ENCODE assay signal across 23 cellular contexts in genomic region chr2:219965287-219965870, GRCh38.
A peak's percentile ranks its signal among the peaks of the same experiment; 100 is the strongest.
DNase-seq lines count a peak whose midpoint lies in the region; ATAC-seq and TF ChIP-seq lines count a peak whose summit lies in the region.
"Had no signal": no experiment of that assay in that cellular context is flagged by ENCODE, and none has a peak within 500 bp of the region (broad histone marks: within the 10 kb centered on the region; RNA-seq: fewer than 3 reads in every experiment).

No MANE protein-coding gene starts in this region.

- H3K36me3 ChIP-seq in adipocyte (ENCODE audit: control insufficient read depth, insufficient read depth, low read length, severe bottlenecking) (no peaks in the 10 kb centered on the region), body of pancreas (replicated peaks in 1 of 2; ENCODE audit: insufficient read depth in 1 of 2, low read depth in 2 of 2) (no peaks in the 10 kb centered on the region)
- H3K36me3 ChIP-seq: adrenal gland had no signal

- ATAC-seq in GM19324 (IDR thresholded peaks at IDR 0.05; ENCODE audit: low FRiP score, unreplicated experiment) (no peak), GM19351 (IDR thresholded peaks at IDR 0.05; ENCODE audit: unreplicated experiment) (no peak), body of pancreas (no peak)

- H3K27me3 ChIP-seq in adipocyte (replicated peaks; ENCODE audit: control insufficient read depth, insufficient read depth, low read length) (no peaks in the 10 kb centered on the region), body of pancreas (no peaks in the 10 kb centered on the region)
- H3K27me3 ChIP-seq: adrenal gland had no signal

- no peak for TF ChIP-seq CTCF in body of pancreas (IDR thresholded peaks at IDR 0.05)

- H3K4me1 ChIP-seq in adipocyte (ENCODE audit: control insufficient read depth, insufficient read depth, low read length) (peaks cover 7% of the 10 kb centered on the region), body of pancreas (no peaks in the 10 kb centered on the region)
- H3K4me1 ChIP-seq: adrenal gland had no signal

- H3K9me3 ChIP-seq in adipocyte (ENCODE audit: control insufficient read depth, low read length) (no peaks in the 10 kb centered on the region), body of pancreas (no peaks in the 10 kb centered on the region)
- H3K9me3 ChIP-seq: adrenal gland had no signal

- no peak overlapping the region for H3K9ac ChIP-seq in adipocyte (ENCODE audit: low read length)

- intact Hi-C loops in body of pancreas (cut with DNase I), result no loop called here

- 11 to 19% methylated on average over 3 of the region's 3 CpGs for WGBS in body of pancreas, 2 donors

- no peak for TF ChIP-seq POLR2A in body of pancreas (IDR thresholded peaks at IDR 0.05)

- peak; percentile 27 for DNase-seq in NOMO-1 treated with DMSO at 0.1 percent for 48 hours (lab: John Stamatoyannopoulos, UW; ENCODE audit: unreplicated experiment)
- no peak for DNase-seq in NOMO-1 treated with dmso at 0.1 percent for 144 hours (lab: John Stamatoyannopoulos, UW; ENCODE audit: unreplicated experiment)
- peak; percentile 56 for DNase-seq in adipocyte (ENCODE audit: low read depth)
- DNase-seq in iPS-NIHi11 (ENCODE audit: low spot score), result peak; percentile 61
- DNase-seq in body of pancreas, result no peak
- no peak for DNase-seq in amniotic stem cell (lab: John Stamatoyannopoulos, UW)
- DNase-seq: 8988T; activated CD4-positive, alpha-beta T cell treated with anti-CD3 and anti-CD28 coated beads, Interleukin-2, amount 50 U/mL, for 48 hours; activated CD4-positive, CD25-positive, alpha-beta regulatory T cell; adrenal gland; AML-193; DND-41; head of caudate nucleus; kidney; NCI-H2171; NCI-H524; stimulated activated CD4-positive, alpha-beta T cell treated with anti-CD3 and anti-CD28 coated beads, Interleukin-2, amount 100 ng/mL, for 48 hours; stimulated activated naive CD4-positive, alpha-beta T cell; SW 1271 had no signal

- no peak overlapping the region for H3K4me3 ChIP-seq in adipocyte (ENCODE audit: low read length)
- no peak overlapping the region for H3K4me3 ChIP-seq in body of pancreas
- H3K4me3 ChIP-seq: adrenal gland, lung, smooth muscle cell had no signal

- H3K27ac ChIP-seq in body of pancreas, result no peak overlapping the region
- H3K27ac ChIP-seq: adrenal gland had no signal

Comparison
In these comparisons a context has a peak if more than half of its experiments do, and no peak if none do; other contexts are left out.
1. DNase-seq: peak in NOMO-1 treated with DMSO at 0.1 percent for 48 hours (single experiment), adipocyte (single experiment) and iPS-NIHi11 (single experiment); none in NOMO-1 treated with dmso at 0.1 percent for 144 hours (single experiment), body of pancreas (0 of 4) and amniotic stem cell (single experiment).